ENCODE assay signal across 16 cellular contexts in genomic region chr1:77906146-77906545, GRCh38.
"Had no signal": no experiment of that assay in that cellular context is flagged by ENCODE, and none has a peak within 500 bp of the region (broad histone marks: within the 10 kb centered on the region; RNA-seq: fewer than 3 reads in every experiment).

No MANE protein-coding gene starts in this region.

- H3K27me3 Mint-ChIP-seq: activated CD4-positive, alpha-beta memory T cell treated with anti-CD3 and anti-CD28 coated beads for 36 hours; stimulated activated naive B cell treated with anti-CD40 and anti-IgM and Interleukin-4, amounts not matched to agents 10 μg/mL and 1 μg/mL and 100 μg/mL, for 72 hours had no signal

- H3K27me3 ChIP-seq: esophagus squamous epithelium had no signal

- H3K4me1 Mint-ChIP-seq: activated B cell treated with CpG ODN at 0.5 μM for 24 hours; natural killer cell; stimulated activated naive B cell treated with anti-CD40 and anti-IgM and Interleukin-4, amounts not matched to agents 10 μg/mL and 1 μg/mL and 100 μg/mL, for 72 hours had no signal

- DNase-seq: activated B cell treated with CpG ODN at 0.5 μM for 24 hours; activated CD4-positive, alpha-beta memory T cell treated with anti-CD3 and anti-CD28 coated beads for 36 hours; activated CD4-positive, alpha-beta T cell treated with anti-CD3 and anti-CD28 coated beads for 4 hours; activated T-cell treated with anti-CD3 and anti-CD28 coated beads for 4 hours; dermis blood vessel endothelial cell; effector memory CD4-positive, alpha-beta T cell; esophagus squamous epithelium; hippocampal formation; left colon; lower lobe of right lung; natural killer cell; stimulated activated naive B cell treated with anti-CD40 and anti-IgM and Interleukin-4, amounts not matched to agents 10 μg/mL and 1 μg/mL and 100 μg/mL, for 72 hours had no signal

- H3K4me3 Mint-ChIP-seq: activated B cell treated with CpG ODN at 0.5 μM for 24 hours; activated CD4-positive, alpha-beta memory T cell treated with anti-CD3 and anti-CD28 coated beads for 36 hours; activated naive CD8-positive, alpha-beta T cell; activated T-helper 1 cell treated with anti-CD3 and anti-CD28 coated beads, Interleukin-12 subunit alpha, Interleukin-12 subunit beta, Interleukin-2, Interleukin-4 antibody, amounts not matched to agents 30 ng/mL and 10 ng/mL and 1 ng/mL, durations not matched to agents 14 hours and 24 hours and 36 hours; natural killer cell; stimulated activated naive B cell treated with anti-CD40 and anti-IgM and Interleukin-4, amounts not matched to agents 10 μg/mL and 1 μg/mL and 100 μg/mL, for 72 hours; T-helper 2 cell treated with Interferon-gamma antibody and Interleukin-4, amounts not matched to agents 5 μg/mL and 100 μg/mL, for 36 hours had no signal

- H3K36me3 Mint-ChIP-seq: activated CD4-positive, alpha-beta memory T cell treated with anti-CD3 and anti-CD28 coated beads for 36 hours; natural killer cell; stimulated activated naive B cell treated with anti-CD40 and anti-IgM and Interleukin-4, amounts not matched to agents 10 μg/mL and 1 μg/mL and 100 μg/mL, for 72 hours had no signal

- H3K4me3 ChIP-seq: esophagus squamous epithelium, lower lobe of right lung had no signal

- H3K9me3 Mint-ChIP-seq: activated B cell treated with CpG ODN at 0.5 μM for 24 hours; activated CD4-positive, alpha-beta memory T cell treated with anti-CD3 and anti-CD28 coated beads for 36 hours; activated T-helper 1 cell treated with anti-CD3 and anti-CD28 coated beads, Interleukin-12 subunit alpha, Interleukin-12 subunit beta, Interleukin-2, Interleukin-4 antibody, amounts not matched to agents 30 ng/mL and 10 ng/mL and 1 ng/mL, durations not matched to agents 14 hours and 24 hours and 36 hours; natural killer cell; stimulated activated naive B cell treated with anti-CD40 and anti-IgM and Interleukin-4, amounts not matched to agents 10 μg/mL and 1 μg/mL and 100 μg/mL, for 72 hours; T-helper 2 cell treated with Interferon-gamma antibody and Interleukin-4, amounts not matched to agents 5 μg/mL and 100 μg/mL, for 36 hours had no signal

- H3K36me3 ChIP-seq: esophagus squamous epithelium, lower lobe of right lung had no signal

- H3K27ac Mint-ChIP-seq: activated B cell treated with CpG ODN at 0.5 μM for 24 hours; activated CD4-positive, alpha-beta memory T cell treated with anti-CD3 and anti-CD28 coated beads for 36 hours; activated naive CD8-positive, alpha-beta T cell; activated T-helper 1 cell treated with anti-CD3 and anti-CD28 coated beads, Interleukin-12 subunit alpha, Interleukin-12 subunit beta, Interleukin-2, Interleukin-4 antibody, amounts not matched to agents 30 ng/mL and 10 ng/mL and 1 ng/mL, durations not matched to agents 14 hours and 24 hours and 36 hours; natural killer cell; stimulated activated naive B cell treated with anti-CD40 and anti-IgM and Interleukin-4, amounts not matched to agents 10 μg/mL and 1 μg/mL and 100 μg/mL, for 72 hours; T-helper 2 cell treated with Interferon-gamma antibody and Interleukin-4, amounts not matched to agents 5 μg/mL and 100 μg/mL, for 36 hours had no signal

- H3K27ac ChIP-seq: esophagus squamous epithelium, lower lobe of right lung had no signal

- FAIRE-seq: islet of Langerhans had no signal

- H3K4me1 ChIP-seq: esophagus squamous epithelium, lower lobe of right lung had no signal

- ATAC-seq: left colon; lower lobe of right lung; natural killer cell; stimulated activated naive B cell treated with anti-CD40 and anti-IgM and Interleukin-4, amounts not matched to agents 10 μg/mL and 1 μg/mL and 100 μg/mL, for 72 hours had no signal

- H3K9me3 ChIP-seq: esophagus squamous epithelium, lower lobe of right lung had no signal
